ENCODE assay signal across 23 cellular contexts in the genomic region with DNA sequence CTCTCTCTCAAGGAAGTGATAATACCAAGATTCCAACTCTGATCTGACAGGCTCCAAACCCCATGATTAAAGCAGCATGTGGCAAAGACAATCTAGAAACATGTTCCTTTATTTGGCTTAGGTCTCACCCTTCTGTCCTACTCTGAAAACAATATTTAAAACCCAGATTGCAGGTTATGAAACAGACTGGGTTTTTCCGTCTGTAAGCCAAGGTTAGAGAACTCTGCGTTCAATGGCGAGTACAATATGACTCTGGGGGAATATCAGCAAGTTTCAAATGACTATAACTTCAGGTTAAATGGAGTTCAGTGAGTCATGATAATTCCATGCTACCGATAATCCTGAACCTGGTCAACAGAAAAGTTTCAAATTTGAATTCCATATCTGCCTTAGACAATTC. TPM values are rescaled to one million over a fixed set of nuclear protein-coding genes. Genes with fewer than 3 reads are reported as not detected.
DNase-seq lines count a peak whose midpoint lies in the region; ATAC-seq, FAIRE-seq and TF ChIP-seq lines count a peak whose summit lies in the region.
"Had no signal": no experiment of that assay in that cellular context is flagged by ENCODE, and none has a peak within 500 bp of the region (broad histone marks: within the 10 kb centered on the region; RNA-seq: fewer than 3 reads in every experiment).

No MANE protein-coding gene starts in this region.

- H3K4me3 Mint-ChIP-seq in stimulated activated effector memory CD8-positive, alpha-beta T cell treated with anti-CD3 and anti-CD28 coated beads, Interleukin-12 subunit alpha, Interleukin-12 subunit beta, amount 100 ng/mL, for 72 hours: no peak overlapping the region
- H3K4me3 Mint-ChIP-seq: natural killer cell treated with Interleukin-12 subunit alpha and Interleukin-12 subunit beta and Interleukin-15 and Interleukin-18, amount 100 ng/mL, for 72 hours; stimulated activated naive B cell treated with anti-CD40 and anti-IgM and Interleukin-4, amounts not matched to agents 10 μg/mL and 1 μg/mL and 100 μg/mL, for 72 hours had no signal

- no peaks in the 10 kb centered on the region for H3K27me3 ChIP-seq in keratinocyte (ENCODE audit: control insufficient read depth, extremely low read depth, insufficient read depth, low read length)
- H3K27me3 ChIP-seq: esophagus squamous epithelium, sigmoid colon, vagina had no signal

- H3K4me1 Mint-ChIP-seq in stimulated activated effector memory CD8-positive, alpha-beta T cell treated with anti-CD3 and anti-CD28 coated beads, Interleukin-12 subunit alpha, Interleukin-12 subunit beta, amount 100 ng/mL, for 72 hours: peaks cover 31% of the 10 kb centered on the region

- no peaks in the 10 kb centered on the region for H3K9me1 ChIP-seq in keratinocyte (ENCODE audit: control insufficient read depth, extremely low read depth, insufficient read depth, low read length)

- no peak overlapping the region for H3K9ac ChIP-seq in keratinocyte (ENCODE audit: control insufficient read depth, extremely low read depth, insufficient read depth, low read length)

- no peaks in the 10 kb centered on the region for H3K4me1 ChIP-seq in keratinocyte (ENCODE audit: control insufficient read depth, extremely low read depth, insufficient read depth, low read length)
- H3K4me1 ChIP-seq: esophagus squamous epithelium, sigmoid colon had no signal

- no peak for TF ChIP-seq CTCF in keratinocyte (optimal IDR thresholded peaks at IDR 0.05 in 1 of 3, IDR thresholded peaks at IDR 0.05 in 1 of 3, conservative IDR thresholded peaks at IDR 0.05 in 1 of 3; ENCODE audit: extremely low read depth in 1 of 3, insufficient read depth in 2 of 3, low read length in 3 of 3)

- ATAC-seq in GM18519 (IDR thresholded peaks at IDR 0.05; ENCODE audit: low FRiP score, unreplicated experiment): peak; percentile 45
- peak; percentile 55 for ATAC-seq in GM21529 (IDR thresholded peaks at IDR 0.05; ENCODE audit: unreplicated experiment)
- ATAC-seq in HG03045 (IDR thresholded peaks at IDR 0.05; ENCODE audit: unreplicated experiment): peak; percentile 79
- no peak for ATAC-seq in GM18517 (IDR thresholded peaks at IDR 0.05; ENCODE audit: unreplicated experiment)
- no peak for ATAC-seq in stimulated activated effector memory CD8-positive, alpha-beta T cell treated with anti-CD3 and anti-CD28 coated beads, Interleukin-12 subunit alpha, Interleukin-12 subunit beta, amount 100 ng/mL, for 72 hours
- no peak for ATAC-seq in GM21381 (IDR thresholded peaks at IDR 0.05; ENCODE audit: unreplicated experiment)
- ATAC-seq: natural killer cell treated with Interleukin-12 subunit alpha and Interleukin-12 subunit beta and Interleukin-15 and Interleukin-18, amount 100 ng/mL, for 72 hours; stimulated activated naive B cell treated with anti-CD40 and anti-IgM and Interleukin-4, amounts not matched to agents 10 μg/mL and 1 μg/mL and 100 μg/mL, for 72 hours had no signal

- no peaks in the 10 kb centered on the region for H3K36me3 ChIP-seq in keratinocyte (ENCODE audit: control insufficient read depth in 2 of 2, extremely low read depth in 1 of 2, insufficient read depth in 2 of 2, low read length in 2 of 2)
- H3K36me3 ChIP-seq: sigmoid colon, vagina had no signal

- H3K79me2 ChIP-seq in keratinocyte (ENCODE audit: control insufficient read depth, insufficient read depth, low read length): peaks cover 4% of the 10 kb centered on the region

- H3K27ac Mint-ChIP-seq in stimulated activated effector memory CD8-positive, alpha-beta T cell treated with anti-CD3 and anti-CD28 coated beads, Interleukin-12 subunit alpha, Interleukin-12 subunit beta, amount 100 ng/mL, for 72 hours: no peak overlapping the region
- H3K27ac Mint-ChIP-seq: natural killer cell treated with Interleukin-12 subunit alpha and Interleukin-12 subunit beta and Interleukin-15 and Interleukin-18, amount 100 ng/mL, for 72 hours; stimulated activated naive B cell treated with anti-CD40 and anti-IgM and Interleukin-4, amounts not matched to agents 10 μg/mL and 1 μg/mL and 100 μg/mL, for 72 hours had no signal

- no peak overlapping the region for H3K4me3 ChIP-seq in keratinocyte (ENCODE audit: control insufficient read depth in 2 of 3, extremely low read depth in 1 of 3, insufficient read depth in 2 of 3, low read depth in 1 of 3, low read length in 3 of 3)
- H3K4me3 ChIP-seq: coronary artery, esophagus squamous epithelium, sigmoid colon, vagina had no signal

- no peaks in the 10 kb centered on the region for H3K9me3 ChIP-seq in keratinocyte (ENCODE audit: control insufficient read depth, low read depth, low read length)
- H3K9me3 ChIP-seq: esophagus squamous epithelium, sigmoid colon, vagina had no signal

- no peak overlapping the region for H3K27ac ChIP-seq in keratinocyte (ENCODE audit: control insufficient read depth, insufficient read depth, low read length)
- H3K27ac ChIP-seq: coronary artery, esophagus squamous epithelium, sigmoid colon, vagina had no signal

- FAIRE-seq in keratinocyte (lab: Jason Lieb, UNC): peak; percentile 17

- H2AFZ ChIP-seq in keratinocyte (ENCODE audit: control insufficient read depth, low read length): no peak overlapping the region

- H4K20me1 ChIP-seq in keratinocyte (ENCODE audit: control insufficient read depth, extremely low read depth, insufficient read depth, low read length): no peaks in the 10 kb centered on the region

- dilution Hi-C loops in keratinocyte (cut with MboI; ENCODE audit: extremely low pct_ligation_motif_present, low sequenced_read_pairs): no loop called here

- H3K9me3 Mint-ChIP-seq in stimulated activated effector memory CD8-positive, alpha-beta T cell treated with anti-CD3 and anti-CD28 coated beads, Interleukin-12 subunit alpha, Interleukin-12 subunit beta, amount 100 ng/mL, for 72 hours: no peaks in the 10 kb centered on the region
- H3K9me3 Mint-ChIP-seq: natural killer cell treated with Interleukin-12 subunit alpha and Interleukin-12 subunit beta and Interleukin-15 and Interleukin-18, amount 100 ng/mL, for 72 hours; stimulated activated naive B cell treated with anti-CD40 and anti-IgM and Interleukin-4, amounts not matched to agents 10 μg/mL and 1 μg/mL and 100 μg/mL, for 72 hours had no signal

- DNase-seq in keratinocyte (ENCODE audit: low read depth, low spot score): no peak
- DNase-seq in stimulated activated effector memory CD8-positive, alpha-beta T cell treated with anti-CD3 and anti-CD28 coated beads, Interleukin-12 subunit alpha, Interleukin-12 subunit beta, amount 100 ng/mL, for 72 hours (ENCODE audit: low spot score in 2 of 2): no peak
- DNase-seq in HT-29 (ENCODE audit: low spot score): no peak
- DNase-seq: activated CD4-positive, alpha-beta T cell treated with anti-CD3 and anti-CD28 coated beads for 4 hours; activated T-cell treated with anti-CD3 and anti-CD28 coated beads, Interleukin-2, amount 50 U/mL, for 48 hours; amniotic stem cell; DMS79; esophagus squamous epithelium; hippocampal formation; MM.1S; NCI-H2107; SHP77 treated with DMSO at 0.1 percent for 48 hours; sigmoid colon; stimulated activated naive B cell treated with anti-CD40 and anti-IgM and Interleukin-4, amounts not matched to agents 10 μg/mL and 1 μg/mL and 100 μg/mL, for 72 hours; T1000 had no signal

- no peak overlapping the region for H3K4me2 ChIP-seq in keratinocyte (ENCODE audit: control insufficient read depth, extremely low read depth, insufficient read depth, low read depth, low read length)

- no peaks in the 10 kb centered on the region for H3K36me3 Mint-ChIP-seq in stimulated activated effector memory CD8-positive, alpha-beta T cell treated with anti-CD3 and anti-CD28 coated beads, Interleukin-12 subunit alpha, Interleukin-12 subunit beta, amount 100 ng/mL, for 72 hours

RNA-seq across cellular contexts. Expression of gene ANAPC10, which starts 50.8 kb away (rescaled TPM):
- 22.1 to 34.3 TPM (median 29.5 TPM) in 3 replicates for polyA plus RNA-seq in keratinocyte
- 26.3 TPM for polyA plus RNA-seq in keratinocyte (2011; ENCODE audit: low read depth)
- polyA plus RNA-seq in keratinocyte (2011; cell fraction: cytosol; rRNA removed): 21.6 and 40.7 TPM in 2 replicates
- 22.1 and 25.8 TPM in 2 replicates for polyA plus RNA-seq in keratinocyte (2011; cell fraction: nucleus; rRNA removed)
- 13.3 and 16.5 TPM in 2 replicates for polyA plus RNA-seq in keratinocyte (2012; ENCODE audit: low replicate concordance)
- polyA minus RNA-seq in keratinocyte: 6.4 to 24.9 TPM (median 15.6 TPM) in 3 replicates
- 8.2 TPM for polyA minus RNA-seq in keratinocyte (2011; cell fraction: cytosol; rRNA and poly(A)+ RNA removed)
- 11.0 and 19.1 TPM in 2 replicates for polyA minus RNA-seq in keratinocyte (2011; cell fraction: nucleus; rRNA and poly(A)+ RNA removed)
- total RNA-seq in HT-29 (2014; rRNA removed; shearing (Covaris generic)): 11.3 and 18.1 TPM in 2 replicates

RNA-seq across cellular contexts. Expression of gene ABCE1, which starts 51.0 kb away (rescaled TPM):
- 79.8 to 116 TPM (median 110 TPM) in 3 replicates for polyA plus RNA-seq in keratinocyte
- polyA plus RNA-seq in keratinocyte (2011; ENCODE audit: low read depth): 79.8 TPM
- polyA plus RNA-seq in keratinocyte (2011; cell fraction: cytosol; rRNA removed): 80.3 and 165 TPM in 2 replicates
- polyA plus RNA-seq in keratinocyte (2011; cell fraction: nucleus; rRNA removed): 128 and 142 TPM in 2 replicates
- polyA plus RNA-seq in keratinocyte (2012; ENCODE audit: low replicate concordance): 68.5 and 95.6 TPM in 2 replicates
- polyA minus RNA-seq in keratinocyte: 37.9 to 189 TPM (median 128 TPM) in 3 replicates
- 55.2 TPM for polyA minus RNA-seq in keratinocyte (2011; cell fraction: cytosol; rRNA and poly(A)+ RNA removed)
- polyA minus RNA-seq in keratinocyte (2011; cell fraction: nucleus; rRNA and poly(A)+ RNA removed): 54.6 and 99.1 TPM in 2 replicates
- total RNA-seq in HT-29 (2014; rRNA removed; shearing (Covaris generic)): 62.5 and 69.5 TPM in 2 replicates

Comparison
In these comparisons a context has a peak if more than half of its experiments do, and no peak if none do; other contexts are left out.
1. ATAC-seq: peak in GM18519 (single experiment), GM21529 (single experiment) and HG03045 (single experiment); none in GM18517 (single experiment), stimulated activated effector memory CD8-positive, alpha-beta T cell treated with anti-CD3 and anti-CD28 coated beads, Interleukin-12 subunit alpha, Interleukin-12 subunit beta, amount 100 ng/mL, for 72 hours (single experiment) and GM21381 (single experiment).